34 cellular contexts compared by ENCODE assay signal in genomic region chr10:122966879-122967278, GRCh38. TPM values are rescaled to one million over a fixed set of nuclear protein-coding genes. Genes with fewer than 3 reads are reported as not detected.
"Had no signal": no experiment of that assay in that cellular context is flagged by ENCODE, and none has a peak within 500 bp of the region (broad histone marks: within the 10 kb centered on the region; RNA-seq: fewer than 3 reads in every experiment).

No MANE protein-coding gene starts in this region.

- H3K36me3 ChIP-seq: stomach, suprapubic skin, thoracic aorta, thyroid gland, transverse colon, upper lobe of left lung, upper lobe of right lung, uterus, vagina had no signal

- FAIRE-seq: urothelium cell line had no signal

- H3K4me1 Mint-ChIP-seq: stimulated activated effector memory CD8-positive, alpha-beta T cell treated with anti-CD3 and anti-CD28 coated beads, Interleukin-12 subunit alpha, Interleukin-12 subunit beta, amount 100 ng/mL, for 72 hours; stimulated activated memory B cell treated with anti-CD40 and anti-IgM and Interleukin-4, amounts not matched to agents 10 μg/mL and 1 μg/mL and 100 μg/mL, for 72 hours; stimulated activated naive B cell treated with anti-CD40 and anti-IgM and Interleukin-4, amounts not matched to agents 10 μg/mL and 1 μg/mL and 100 μg/mL, for 72 hours; stimulated activated naive CD8-positive, alpha-beta T cell treated with anti-CD3 and anti-CD28 coated beads, Interleukin-15, amount 100 ng/mL, for 72 hours had no signal

- H3K27me3 Mint-ChIP-seq: stimulated activated memory B cell treated with anti-CD40 and anti-IgM and Interleukin-4, amounts not matched to agents 10 μg/mL and 1 μg/mL and 100 μg/mL, for 72 hours had no signal

- H3K36me3 Mint-ChIP-seq: stimulated activated effector memory CD8-positive, alpha-beta T cell treated with anti-CD3 and anti-CD28 coated beads, Interleukin-12 subunit alpha, Interleukin-12 subunit beta, amount 100 ng/mL, for 72 hours; type B pancreatic cell had no signal

- H3K4me3 ChIP-seq: stomach, suprapubic skin, testis, thoracic aorta, thyroid gland, tibial artery, tibial nerve, transverse colon, upper lobe of left lung, upper lobe of right lung, uterus, vagina had no signal

- H3K4me3 Mint-ChIP-seq: stimulated activated effector memory CD8-positive, alpha-beta T cell treated with anti-CD3 and anti-CD28 coated beads, Interleukin-12 subunit alpha, Interleukin-12 subunit beta, amount 100 ng/mL, for 72 hours; stimulated activated memory B cell treated with anti-CD40 and anti-IgM and Interleukin-4, amounts not matched to agents 10 μg/mL and 1 μg/mL and 100 μg/mL, for 72 hours; stimulated activated naive B cell treated with anti-CD40 and anti-IgM and Interleukin-4, amounts not matched to agents 10 μg/mL and 1 μg/mL and 100 μg/mL, for 72 hours; stimulated activated naive CD8-positive, alpha-beta T cell treated with anti-CD3 and anti-CD28 coated beads, Interleukin-15, amount 100 ng/mL, for 72 hours; stimulated activated naive CD8-positive, alpha-beta T cell treated with anti-CD3 and anti-CD28 coated beads, Interleukin-15, Interleukin-2, amounts not matched to agents 100 ng/mL and 50 ng/mL, for 24 hours; type B pancreatic cell had no signal

- H3K9me3 ChIP-seq: testis, thyroid gland, upper lobe of right lung, uterus had no signal

- DNase-seq: stimulated activated CD4-positive, alpha-beta T cell treated with anti-CD3 and anti-CD28 coated beads, Interleukin-2, amount 100 ng/mL, for 48 hours; stimulated activated CD4-positive, alpha-beta T cell treated with anti-CD3 and anti-CD28 coated beads, Interleukin-4, amount 100 ng/mL, for 1 hour; stimulated activated CD4-positive, alpha-beta T cell treated with anti-CD3 and anti-CD28 coated beads, Interleukin-4, amount 100 ng/mL, for 24 hours; stimulated activated CD4-positive, alpha-beta T cell treated with anti-CD3 and anti-CD28 coated beads, Interleukin-4, amount 100 ng/mL, for 4 hours; stimulated activated CD8-positive, alpha-beta memory T cell treated with anti-CD3 and anti-CD28 coated beads, Interleukin-4, amount 100 ng/mL, for 48 hours; stimulated activated naive B cell treated with anti-CD40 and anti-IgM and Interleukin-4, amounts not matched to agents 10 μg/mL and 1 μg/mL and 100 μg/mL, for 72 hours; stimulated activated naive CD4-positive, alpha-beta T cell; stimulated activated naive CD4-positive, alpha-beta T cell treated with Interleukin-2 at 50 U/mL for 16 hours; stimulated activated naive CD8-positive, alpha-beta T cell treated with anti-CD3 and anti-CD28 coated beads, Interleukin-15, amount 100 ng/mL, for 72 hours; stimulated activated naive CD8-positive, alpha-beta T cell treated with anti-CD3 and anti-CD28 coated beads, Interleukin-15, Interleukin-2, amounts not matched to agents 100 U/mL and 50 U/mL, for 24 hours; stomach; substantia nigra; testis; thyroid gland; tibial artery; transverse colon; trophoblast cell; upper lobe of left lung; upper lobe of right lung; uterus had no signal

- ATAC-seq: stimulated activated effector memory CD8-positive, alpha-beta T cell treated with anti-CD3 and anti-CD28 coated beads, Interleukin-12 subunit alpha, Interleukin-12 subunit beta, amount 100 ng/mL, for 72 hours; stimulated activated memory B cell treated with anti-CD40 and anti-IgM and Interleukin-4, amounts not matched to agents 10 μg/mL and 1 μg/mL and 100 μg/mL, for 72 hours; stimulated activated naive B cell treated with anti-CD40 and anti-IgM and Interleukin-4, amounts not matched to agents 10 μg/mL and 1 μg/mL and 100 μg/mL, for 72 hours; stimulated activated naive CD8-positive, alpha-beta T cell treated with anti-CD3 and anti-CD28 coated beads, Interleukin-15, amount 100 ng/mL, for 72 hours; stimulated activated naive CD8-positive, alpha-beta T cell treated with anti-CD3 and anti-CD28 coated beads, Interleukin-15, Interleukin-2, amounts not matched to agents 100 U/mL and 50 U/mL, for 24 hours; upper lobe of right lung had no signal

- H3K4me1 ChIP-seq: stomach, suprapubic skin, testis, thyroid gland, tibial artery, tibial nerve, transverse colon, upper lobe of left lung, upper lobe of right lung, uterus, vagina had no signal

- H3K27ac Mint-ChIP-seq: stimulated activated effector memory CD8-positive, alpha-beta T cell treated with anti-CD3 and anti-CD28 coated beads, Interleukin-12 subunit alpha, Interleukin-12 subunit beta, amount 100 ng/mL, for 72 hours; stimulated activated memory B cell treated with anti-CD40 and anti-IgM and Interleukin-4, amounts not matched to agents 10 μg/mL and 1 μg/mL and 100 μg/mL, for 72 hours; stimulated activated naive B cell treated with anti-CD40 and anti-IgM and Interleukin-4, amounts not matched to agents 10 μg/mL and 1 μg/mL and 100 μg/mL, for 72 hours; stimulated activated naive CD8-positive, alpha-beta T cell treated with anti-CD3 and anti-CD28 coated beads, Interleukin-15, amount 100 ng/mL, for 72 hours; stimulated activated naive CD8-positive, alpha-beta T cell treated with anti-CD3 and anti-CD28 coated beads, Interleukin-15, Interleukin-2, amounts not matched to agents 100 ng/mL and 50 ng/mL, for 24 hours; type B pancreatic cell had no signal

- H3K27me3 ChIP-seq: stomach, suprapubic skin, testis, thyroid gland, tibial artery, tibial nerve, transverse colon, upper lobe of left lung, upper lobe of right lung, uterus, vagina had no signal

- H3K27ac ChIP-seq: stomach, suprapubic skin, testis, thoracic aorta, thyroid gland, tibial artery, tibial nerve, transverse colon, upper lobe of left lung, upper lobe of right lung, uterus, vagina had no signal

RNA-seq across cellular contexts. Expression of gene FAM24A, which starts 56.5 kb away (rescaled TPM):
- total RNA-seq: stomach, subcutaneous adipose tissue, suprapubic skin, temporal lobe, thoracic aorta, thyroid gland, tibial nerve, transverse colon, upper lobe of left lung, upper lobe of right lung, ureter, urinary bladder, uterus, vagina had no signal
- polyA plus RNA-seq: stomach, thymus, urinary bladder had no signal
